Comparison of ENCODE assay signal across 14 cellular contexts in genomic region chr15:81087121-81087520, GRCh38. TPM values are rescaled to one million over a fixed set of nuclear protein-coding genes. Genes with fewer than 3 reads are reported as not detected.
"Had no signal": no experiment of that assay in that cellular context is flagged by ENCODE, and none has a peak within 500 bp of the region (broad histone marks: within the 10 kb centered on the region; RNA-seq: fewer than 3 reads in every experiment).

No MANE protein-coding gene starts in this region.

- H3K9me3 Mint-ChIP-seq: activated T-helper 1 cell treated with anti-CD3 and anti-CD28 coated beads, Interleukin-12 subunit alpha, Interleukin-12 subunit beta, Interleukin-2, Interleukin-4 antibody, amounts not matched to agents 30 ng/mL and 10 ng/mL and 1 ng/mL, durations not matched to agents 14 hours and 24 hours and 36 hours; central memory CD8-positive, alpha-beta T cell; dendritic cell treated with granulocyte-macrophage colony-stimulating factor and Interleukin-4, amounts not matched to agents 40 ng/mL and 50 ng/mL, for 4 days; mesothelial cell of epicardium had no signal

- H3K36me3 ChIP-seq: adrenal gland, gastroesophageal sphincter, stomach, thoracic aorta had no signal

- H3K27ac Mint-ChIP-seq: activated T-helper 1 cell treated with anti-CD3 and anti-CD28 coated beads, Interleukin-12 subunit alpha, Interleukin-12 subunit beta, Interleukin-2, Interleukin-4 antibody, amounts not matched to agents 30 ng/mL and 10 ng/mL and 1 ng/mL, durations not matched to agents 14 hours and 24 hours and 36 hours; dendritic cell treated with granulocyte-macrophage colony-stimulating factor and Interleukin-4, amounts not matched to agents 40 ng/mL and 50 ng/mL, for 4 days; mesothelial cell of epicardium had no signal

- H3K4me3 Mint-ChIP-seq: activated T-helper 1 cell treated with anti-CD3 and anti-CD28 coated beads, Interleukin-12 subunit alpha, Interleukin-12 subunit beta, Interleukin-2, Interleukin-4 antibody, amounts not matched to agents 30 ng/mL and 10 ng/mL and 1 ng/mL, durations not matched to agents 14 hours and 24 hours and 36 hours; central memory CD8-positive, alpha-beta T cell; dendritic cell treated with granulocyte-macrophage colony-stimulating factor and Interleukin-4, amounts not matched to agents 40 ng/mL and 50 ng/mL, for 4 days; mesothelial cell of epicardium had no signal

- H3K9me3 ChIP-seq: adrenal gland, gastroesophageal sphincter, stomach, thoracic aorta had no signal

- H3K4me1 Mint-ChIP-seq: central memory CD8-positive, alpha-beta T cell had no signal

- H3K27ac ChIP-seq: adrenal gland, gastroesophageal sphincter, stomach, thoracic aorta had no signal

- H3K4me3 ChIP-seq: adrenal gland, gastroesophageal sphincter, stomach, thoracic aorta had no signal

- DNase-seq: activated CD4-positive, alpha-beta T cell treated with anti-CD3 and anti-CD28 coated beads for 48 hours; activated naive CD4-positive, alpha-beta T cell treated with Interleukin-2 at 50 U/mL for 16 hours; adrenal gland; posterior cingulate gyrus; small intestine; stomach had no signal

- H3K36me3 Mint-ChIP-seq: mesothelial cell of epicardium had no signal

- H3K27me3 ChIP-seq: adrenal gland, stomach had no signal

RNA-seq across cellular contexts. Expression of gene CFAP161, which starts 46.9 kb away (rescaled TPM):
- total RNA-seq: activated T-helper 1 cell treated with anti-CD3 and anti-CD28 coated beads, Interleukin-12 subunit alpha, Interleukin-12 subunit beta, Interleukin-2, Interleukin-4 antibody, amounts not matched to agents 30 ng/mL and 10 ng/mL and 1 ng/mL, durations not matched to agents 14 hours and 24 hours and 36 hours; mesothelial cell of epicardium; T-helper 1 cell treated with Interleukin-12 subunit alpha and Interleukin-12 subunit beta and Interleukin-4 antibody, amounts not matched to agents 30 ng/mL and 1 ng/mL, for 36 hours had no signal
- polyA plus RNA-seq: urinary bladder had no signal
